2 cellular contexts compared by ENCODE assay signal in the genomic region with DNA sequence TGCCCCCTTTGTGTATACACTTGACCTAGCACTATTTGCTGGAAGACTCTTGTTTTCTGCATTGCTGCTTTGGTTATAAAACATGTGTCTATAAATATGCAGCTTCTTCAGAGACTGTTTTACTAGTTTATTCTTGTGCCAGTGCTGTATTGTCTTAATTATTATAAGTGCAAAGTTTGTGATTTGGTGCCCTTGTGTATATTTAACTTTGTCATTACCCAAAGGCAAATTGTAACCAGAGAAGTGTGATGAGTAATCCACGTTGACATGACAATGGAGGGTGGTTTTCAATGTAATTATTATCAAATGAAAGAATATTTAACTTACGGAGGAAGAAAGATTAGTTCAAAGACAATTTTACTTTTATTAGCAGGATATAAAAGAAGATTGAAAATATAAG.
TF ChIP-seq lines count a peak whose summit lies in the region.

No MANE protein-coding gene starts in this region.

TF ChIP-seq in A549, 52 proteins besides CTCF, POLR2A, EP300 and RAD21 (continued from another document):
- TF ChIP-seq ZFP36 (IDR thresholded peaks at IDR 0.05; ENCODE audit: borderline replicate concordance, partially characterized antibody) = no peak
- no peak for TF ChIP-seq CBX8 (IDR thresholded peaks at IDR 0.05)

TF ChIP-seq in HEK293, 187 proteins besides CTCF, POLR2A, EP300 and RAD21 (continued from another document and continues in another):
- TF ChIP-seq, protein P1, sequence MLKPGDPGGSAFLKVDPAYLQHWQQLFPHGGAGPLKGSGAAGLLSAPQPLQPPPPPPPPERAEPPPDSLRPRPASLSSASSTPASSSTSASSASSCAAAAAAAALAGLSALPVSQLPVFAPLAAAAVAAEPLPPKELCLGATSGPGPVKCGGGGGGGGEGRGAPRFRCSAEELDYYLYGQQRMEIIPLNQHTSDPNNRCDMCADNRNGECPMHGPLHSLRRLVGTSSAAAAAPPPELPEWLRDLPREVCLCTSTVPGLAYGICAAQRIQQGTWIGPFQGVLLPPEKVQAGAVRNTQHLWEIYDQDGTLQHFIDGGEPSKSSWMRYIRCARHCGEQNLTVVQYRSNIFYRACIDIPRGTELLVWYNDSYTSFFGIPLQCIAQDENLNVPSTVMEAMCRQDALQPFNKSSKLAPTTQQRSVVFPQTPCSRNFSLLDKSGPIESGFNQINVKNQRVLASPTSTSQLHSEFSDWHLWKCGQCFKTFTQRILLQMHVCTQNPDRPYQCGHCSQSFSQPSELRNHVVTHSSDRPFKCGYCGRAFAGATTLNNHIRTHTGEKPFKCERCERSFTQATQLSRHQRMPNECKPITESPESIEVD (tag by site-specific recombination; IDR thresholded peaks at IDR 0.05) = peak; percentile 72
- TF ChIP-seq GLIS2 (tag by site-specific recombination; IDR thresholded peaks at IDR 0.05) = no peak
- TF ChIP-seq KLF8 (tag by site-specific recombination; IDR thresholded peaks at IDR 0.05) = 0 out of 2 replicates have a peak, but pooled peaks have one; percentile 21
- TF ChIP-seq ZNF341 (tag by site-specific recombination; IDR thresholded peaks at IDR 0.05; ENCODE audit: low read depth) = no peak
- TF ChIP-seq OSR2 (tag by site-specific recombination; IDR thresholded peaks at IDR 0.05) = peak; percentile 82
- TF ChIP-seq, protein P2, sequence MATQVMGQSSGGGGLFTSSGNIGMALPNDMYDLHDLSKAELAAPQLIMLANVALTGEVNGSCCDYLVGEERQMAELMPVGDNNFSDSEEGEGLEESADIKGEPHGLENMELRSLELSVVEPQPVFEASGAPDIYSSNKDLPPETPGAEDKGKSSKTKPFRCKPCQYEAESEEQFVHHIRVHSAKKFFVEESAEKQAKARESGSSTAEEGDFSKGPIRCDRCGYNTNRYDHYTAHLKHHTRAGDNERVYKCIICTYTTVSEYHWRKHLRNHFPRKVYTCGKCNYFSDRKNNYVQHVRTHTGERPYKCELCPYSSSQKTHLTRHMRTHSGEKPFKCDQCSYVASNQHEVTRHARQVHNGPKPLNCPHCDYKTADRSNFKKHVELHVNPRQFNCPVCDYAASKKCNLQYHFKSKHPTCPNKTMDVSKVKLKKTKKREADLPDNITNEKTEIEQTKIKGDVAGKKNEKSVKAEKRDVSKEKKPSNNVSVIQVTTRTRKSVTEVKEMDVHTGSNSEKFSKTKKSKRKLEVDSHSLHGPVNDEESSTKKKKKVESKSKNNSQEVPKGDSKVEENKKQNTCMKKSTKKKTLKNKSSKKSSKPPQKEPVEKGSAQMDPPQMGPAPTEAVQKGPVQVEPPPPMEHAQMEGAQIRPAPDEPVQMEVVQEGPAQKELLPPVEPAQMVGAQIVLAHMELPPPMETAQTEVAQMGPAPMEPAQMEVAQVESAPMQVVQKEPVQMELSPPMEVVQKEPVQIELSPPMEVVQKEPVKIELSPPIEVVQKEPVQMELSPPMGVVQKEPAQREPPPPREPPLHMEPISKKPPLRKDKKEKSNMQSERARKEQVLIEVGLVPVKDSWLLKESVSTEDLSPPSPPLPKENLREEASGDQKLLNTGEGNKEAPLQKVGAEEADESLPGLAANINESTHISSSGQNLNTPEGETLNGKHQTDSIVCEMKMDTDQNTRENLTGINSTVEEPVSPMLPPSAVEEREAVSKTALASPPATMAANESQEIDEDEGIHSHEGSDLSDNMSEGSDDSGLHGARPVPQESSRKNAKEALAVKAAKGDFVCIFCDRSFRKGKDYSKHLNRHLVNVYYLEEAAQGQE (tag by site-specific recombination; IDR thresholded peaks at IDR 0.05) = no peak
- TF ChIP-seq, protein P3, sequence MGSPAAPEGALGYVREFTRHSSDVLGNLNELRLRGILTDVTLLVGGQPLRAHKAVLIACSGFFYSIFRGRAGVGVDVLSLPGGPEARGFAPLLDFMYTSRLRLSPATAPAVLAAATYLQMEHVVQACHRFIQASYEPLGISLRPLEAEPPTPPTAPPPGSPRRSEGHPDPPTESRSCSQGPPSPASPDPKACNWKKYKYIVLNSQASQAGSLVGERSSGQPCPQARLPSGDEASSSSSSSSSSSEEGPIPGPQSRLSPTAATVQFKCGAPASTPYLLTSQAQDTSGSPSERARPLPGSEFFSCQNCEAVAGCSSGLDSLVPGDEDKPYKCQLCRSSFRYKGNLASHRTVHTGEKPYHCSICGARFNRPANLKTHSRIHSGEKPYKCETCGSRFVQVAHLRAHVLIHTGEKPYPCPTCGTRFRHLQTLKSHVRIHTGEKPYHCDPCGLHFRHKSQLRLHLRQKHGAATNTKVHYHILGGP (tag by site-specific recombination; IDR thresholded peaks at IDR 0.05) = no peak
- TF ChIP-seq ZNF658 (tag by site-specific recombination; IDR thresholded peaks at IDR 0.05) = no peak
- TF ChIP-seq, protein P4, sequence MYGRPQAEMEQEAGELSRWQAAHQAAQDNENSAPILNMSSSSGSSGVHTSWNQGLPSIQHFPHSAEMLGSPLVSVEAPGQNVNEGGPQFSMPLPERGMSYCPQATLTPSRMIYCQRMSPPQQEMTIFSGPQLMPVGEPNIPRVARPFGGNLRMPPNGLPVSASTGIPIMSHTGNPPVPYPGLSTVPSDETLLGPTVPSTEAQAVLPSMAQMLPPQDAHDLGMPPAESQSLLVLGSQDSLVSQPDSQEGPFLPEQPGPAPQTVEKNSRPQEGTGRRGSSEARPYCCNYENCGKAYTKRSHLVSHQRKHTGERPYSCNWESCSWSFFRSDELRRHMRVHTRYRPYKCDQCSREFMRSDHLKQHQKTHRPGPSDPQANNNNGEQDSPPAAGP (tag by site-specific recombination; IDR thresholded peaks at IDR 0.05) = no peak
- peak; percentile 32; the same call in 1 of the 2 replicates for TF ChIP-seq ZEB2 (tag by site-specific recombination; IDR thresholded peaks at IDR 0.05)
- TF ChIP-seq SP7 (tag by site-specific recombination; IDR thresholded peaks at IDR 0.05) = peak; percentile 46; the same call in 1 of the 2 replicates
- no peak for TF ChIP-seq ZNF114 (tag by site-specific recombination; IDR thresholded peaks at IDR 0.05)
- TF ChIP-seq ZXDB (tag by site-specific recombination; IDR thresholded peaks at IDR 0.05) = no peak
- TF ChIP-seq, protein P5, sequence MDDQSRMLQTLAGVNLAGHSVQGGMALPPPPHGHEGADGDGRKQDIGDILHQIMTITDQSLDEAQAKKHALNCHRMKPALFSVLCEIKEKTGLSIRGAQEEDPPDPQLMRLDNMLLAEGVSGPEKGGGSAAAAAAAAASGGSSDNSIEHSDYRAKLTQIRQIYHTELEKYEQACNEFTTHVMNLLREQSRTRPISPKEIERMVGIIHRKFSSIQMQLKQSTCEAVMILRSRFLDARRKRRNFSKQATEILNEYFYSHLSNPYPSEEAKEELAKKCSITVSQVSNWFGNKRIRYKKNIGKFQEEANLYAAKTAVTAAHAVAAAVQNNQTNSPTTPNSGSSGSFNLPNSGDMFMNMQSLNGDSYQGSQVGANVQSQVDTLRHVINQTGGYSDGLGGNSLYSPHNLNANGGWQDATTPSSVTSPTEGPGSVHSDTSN (CRISPR knock-in tag; IDR thresholded peaks at IDR 0.05) = no peak
- TF ChIP-seq ZNF555 (tag by site-specific recombination; conservative IDR thresholded peaks at IDR 0.05) = no peak
- TF ChIP-seq, protein P6, sequence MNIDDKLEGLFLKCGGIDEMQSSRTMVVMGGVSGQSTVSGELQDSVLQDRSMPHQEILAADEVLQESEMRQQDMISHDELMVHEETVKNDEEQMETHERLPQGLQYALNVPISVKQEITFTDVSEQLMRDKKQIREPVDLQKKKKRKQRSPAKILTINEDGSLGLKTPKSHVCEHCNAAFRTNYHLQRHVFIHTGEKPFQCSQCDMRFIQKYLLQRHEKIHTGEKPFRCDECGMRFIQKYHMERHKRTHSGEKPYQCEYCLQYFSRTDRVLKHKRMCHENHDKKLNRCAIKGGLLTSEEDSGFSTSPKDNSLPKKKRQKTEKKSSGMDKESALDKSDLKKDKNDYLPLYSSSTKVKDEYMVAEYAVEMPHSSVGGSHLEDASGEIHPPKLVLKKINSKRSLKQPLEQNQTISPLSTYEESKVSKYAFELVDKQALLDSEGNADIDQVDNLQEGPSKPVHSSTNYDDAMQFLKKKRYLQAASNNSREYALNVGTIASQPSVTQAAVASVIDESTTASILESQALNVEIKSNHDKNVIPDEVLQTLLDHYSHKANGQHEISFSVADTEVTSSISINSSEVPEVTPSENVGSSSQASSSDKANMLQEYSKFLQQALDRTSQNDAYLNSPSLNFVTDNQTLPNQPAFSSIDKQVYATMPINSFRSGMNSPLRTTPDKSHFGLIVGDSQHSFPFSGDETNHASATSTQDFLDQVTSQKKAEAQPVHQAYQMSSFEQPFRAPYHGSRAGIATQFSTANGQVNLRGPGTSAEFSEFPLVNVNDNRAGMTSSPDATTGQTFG (tag by site-specific recombination; IDR thresholded peaks at IDR 0.05; ENCODE audit: borderline replicate concordance) = no peak
- no peak for TF ChIP-seq ZNF140 (tag by site-specific recombination; IDR thresholded peaks at IDR 0.05)
- no peak for TF ChIP-seq ZNF311 (tag by site-specific recombination; IDR thresholded peaks at IDR 0.05; ENCODE audit: borderline replicate concordance)
- TF ChIP-seq, protein P7, sequence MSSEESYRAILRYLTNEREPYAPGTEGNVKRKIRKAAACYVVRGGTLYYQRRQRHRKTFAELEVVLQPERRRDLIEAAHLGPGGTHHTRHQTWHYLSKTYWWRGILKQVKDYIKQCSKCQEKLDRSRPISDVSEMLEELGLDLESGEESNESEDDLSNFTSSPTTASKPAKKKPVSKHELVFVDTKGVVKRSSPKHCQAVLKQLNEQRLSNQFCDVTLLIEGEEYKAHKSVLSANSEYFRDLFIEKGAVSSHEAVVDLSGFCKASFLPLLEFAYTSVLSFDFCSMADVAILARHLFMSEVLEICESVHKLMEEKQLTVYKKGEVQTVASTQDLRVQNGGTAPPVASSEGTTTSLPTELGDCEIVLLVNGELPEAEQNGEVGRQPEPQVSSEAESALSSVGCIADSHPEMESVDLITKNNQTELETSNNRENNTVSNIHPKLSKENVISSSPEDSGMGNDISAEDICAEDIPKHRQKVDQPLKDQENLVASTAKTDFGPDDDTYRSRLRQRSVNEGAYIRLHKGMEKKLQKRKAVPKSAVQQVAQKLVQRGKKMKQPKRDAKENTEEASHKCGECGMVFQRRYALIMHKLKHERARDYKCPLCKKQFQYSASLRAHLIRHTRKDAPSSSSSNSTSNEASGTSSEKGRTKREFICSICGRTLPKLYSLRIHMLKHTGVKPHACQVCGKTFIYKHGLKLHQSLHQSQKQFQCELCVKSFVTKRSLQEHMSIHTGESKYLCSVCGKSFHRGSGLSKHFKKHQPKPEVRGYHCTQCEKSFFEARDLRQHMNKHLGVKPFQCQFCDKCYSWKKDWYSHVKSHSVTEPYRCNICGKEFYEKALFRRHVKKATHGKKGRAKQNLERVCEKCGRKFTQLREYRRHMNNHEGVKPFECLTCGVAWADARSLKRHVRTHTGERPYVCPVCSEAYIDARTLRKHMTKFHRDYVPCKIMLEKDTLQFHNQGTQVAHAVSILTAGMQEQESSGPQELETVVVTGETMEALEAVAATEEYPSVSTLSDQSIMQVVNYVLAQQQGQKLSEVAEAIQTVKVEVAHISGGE (tag by site-specific recombination; conservative IDR thresholded peaks at IDR 0.05; ENCODE audit: low read depth) = no peak
- TF ChIP-seq, protein P8, sequence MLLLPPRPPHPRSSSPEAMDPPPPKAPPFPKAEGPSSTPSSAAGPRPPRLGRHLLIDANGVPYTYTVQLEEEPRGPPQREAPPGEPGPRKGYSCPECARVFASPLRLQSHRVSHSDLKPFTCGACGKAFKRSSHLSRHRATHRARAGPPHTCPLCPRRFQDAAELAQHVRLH (tag by site-specific recombination; IDR thresholded peaks at IDR 0.05) = no peak
- no peak for TF ChIP-seq ZNF561 (tag by site-specific recombination; IDR thresholded peaks at IDR 0.05; ENCODE audit: borderline replicate concordance)
- TF ChIP-seq ZNF670 (tag by site-specific recombination; IDR thresholded peaks at IDR 0.05; ENCODE audit: low read depth) = no peak
- TF ChIP-seq MEIS1 (CRISPR knock-in tag; IDR thresholded peaks at IDR 0.05; ENCODE audit: borderline replicate concordance) = no peak
- TF ChIP-seq, protein P9, sequence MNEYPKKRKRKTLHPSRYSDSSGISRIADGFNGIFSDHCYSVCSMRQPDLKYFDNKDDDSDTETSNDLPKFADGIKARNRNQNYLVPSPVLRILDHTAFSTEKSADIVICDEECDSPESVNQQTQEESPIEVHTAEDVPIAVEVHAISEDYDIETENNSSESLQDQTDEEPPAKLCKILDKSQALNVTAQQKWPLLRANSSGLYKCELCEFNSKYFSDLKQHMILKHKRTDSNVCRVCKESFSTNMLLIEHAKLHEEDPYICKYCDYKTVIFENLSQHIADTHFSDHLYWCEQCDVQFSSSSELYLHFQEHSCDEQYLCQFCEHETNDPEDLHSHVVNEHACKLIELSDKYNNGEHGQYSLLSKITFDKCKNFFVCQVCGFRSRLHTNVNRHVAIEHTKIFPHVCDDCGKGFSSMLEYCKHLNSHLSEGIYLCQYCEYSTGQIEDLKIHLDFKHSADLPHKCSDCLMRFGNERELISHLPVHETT (tag by site-specific recombination; IDR thresholded peaks at IDR 0.05) = no peak
- no peak for TF ChIP-seq ZNF324 (tag by site-specific recombination; IDR thresholded peaks at IDR 0.05)
- TF ChIP-seq HOXC10 (CRISPR knock-in tag; IDR thresholded peaks at IDR 0.05) = no peak
- TF ChIP-seq FEZF1 (tag by site-specific recombination; IDR thresholded peaks at IDR 0.05) = peak; percentile 21; the same call in 1 of the 2 replicates
- TF ChIP-seq, protein P10, sequence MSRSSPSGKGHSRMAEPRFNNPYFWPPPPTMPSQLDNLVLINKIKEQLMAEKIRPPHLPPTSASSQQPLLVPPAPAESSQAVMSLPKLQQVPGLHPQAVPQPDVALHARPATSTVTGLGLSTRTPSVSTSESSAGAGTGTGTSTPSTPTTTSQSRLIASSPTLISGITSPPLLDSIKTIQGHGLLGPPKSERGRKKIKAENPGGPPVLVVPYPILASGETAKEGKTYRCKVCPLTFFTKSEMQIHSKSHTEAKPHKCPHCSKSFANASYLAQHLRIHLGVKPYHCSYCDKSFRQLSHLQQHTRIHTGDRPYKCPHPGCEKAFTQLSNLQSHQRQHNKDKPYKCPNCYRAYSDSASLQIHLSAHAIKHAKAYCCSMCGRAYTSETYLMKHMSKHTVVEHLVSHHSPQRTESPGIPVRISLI (tag by site-specific recombination; IDR thresholded peaks at IDR 0.05) = no peak
- TF ChIP-seq ZNF335 (tag by site-specific recombination; conservative IDR thresholded peaks at IDR 0.05) = no peak
- TF ChIP-seq KLF16 (tag by site-specific recombination; IDR thresholded peaks at IDR 0.05) = no peak
- TF ChIP-seq ZFP37 (tag by site-specific recombination; IDR thresholded peaks at IDR 0.05) = no peak
- no peak for TF ChIP-seq KLF10 (tag by site-specific recombination; IDR thresholded peaks at IDR 0.05)
- no peak for TF ChIP-seq ZNF701 (tag by site-specific recombination; IDR thresholded peaks at IDR 0.05)
- TF ChIP-seq, protein P11, sequence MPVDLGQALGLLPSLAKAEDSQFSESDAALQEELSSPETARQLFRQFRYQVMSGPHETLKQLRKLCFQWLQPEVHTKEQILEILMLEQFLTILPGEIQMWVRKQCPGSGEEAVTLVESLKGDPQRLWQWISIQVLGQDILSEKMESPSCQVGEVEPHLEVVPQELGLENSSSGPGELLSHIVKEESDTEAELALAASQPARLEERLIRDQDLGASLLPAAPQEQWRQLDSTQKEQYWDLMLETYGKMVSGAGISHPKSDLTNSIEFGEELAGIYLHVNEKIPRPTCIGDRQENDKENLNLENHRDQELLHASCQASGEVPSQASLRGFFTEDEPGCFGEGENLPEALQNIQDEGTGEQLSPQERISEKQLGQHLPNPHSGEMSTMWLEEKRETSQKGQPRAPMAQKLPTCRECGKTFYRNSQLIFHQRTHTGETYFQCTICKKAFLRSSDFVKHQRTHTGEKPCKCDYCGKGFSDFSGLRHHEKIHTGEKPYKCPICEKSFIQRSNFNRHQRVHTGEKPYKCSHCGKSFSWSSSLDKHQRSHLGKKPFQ (tag by site-specific recombination; IDR thresholded peaks at IDR 0.05) = no peak
- TF ChIP-seq ZNF785 (tag by site-specific recombination; IDR thresholded peaks at IDR 0.05) = no peak
- TF ChIP-seq ZIC2 (tag by site-specific recombination; IDR thresholded peaks at IDR 0.05) = no peak
- peak; percentile 80 for TF ChIP-seq ZSCAN30 (tag by site-specific recombination; IDR thresholded peaks at IDR 0.05)
